In the genomic region with DNA sequence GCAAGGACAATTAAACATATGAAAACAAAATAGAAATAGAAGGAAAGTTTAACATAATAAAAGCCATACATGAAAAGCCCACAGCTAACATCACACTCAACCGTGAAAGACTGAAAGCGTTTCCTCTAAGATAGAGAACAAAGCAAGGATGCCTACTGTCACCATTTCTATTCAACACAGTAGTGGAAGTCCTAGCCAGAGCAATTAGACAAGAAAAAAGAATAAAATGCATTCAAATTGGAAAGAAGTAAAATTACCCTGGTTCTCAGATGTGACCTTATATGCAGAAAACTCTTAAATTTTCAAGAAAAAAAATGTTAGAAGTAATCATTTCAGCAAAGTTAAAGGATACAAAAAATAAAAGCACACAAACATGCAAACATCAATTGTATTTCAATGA, we compare ENCODE assay signal across 24 cellular contexts.
"Had no signal": no experiment of that assay in that cellular context is flagged by ENCODE, and none has a peak within 500 bp of the region (broad histone marks: within the 10 kb centered on the region; RNA-seq: fewer than 3 reads in every experiment).

No MANE protein-coding gene starts in this region.

- DNase-seq: Kasumi-1, MM.1S, NCI-H1092 treated with DMSO at 0.1 percent for 48 hours, NCI-H1436, NCI-H187, NCI-H2029, NCI-H2081 treated with DMSO at 0.1 percent for 48 hours, NCI-H2171, NCI-H226, NCI-H446, NCI-H510A, NCI-H524 treated with DMSO at 0.1 percent for 48 hours, NCI-H69, NCI-H774, Right ventricle myocardium superior, RPMI8226, SIG-M5, SW 1271 had no signal

- H3K27me3 ChIP-seq: SJSA1 had no signal

- H3K4me3 ChIP-seq: K562, SJSA1, SK-N-MC had no signal

- H3K4me1 ChIP-seq: SJSA1 had no signal

- ATAC-seq: K562 had no signal

- H3K27me3 Mint-ChIP-seq: IgD-negative memory B cell had no signal

- H3K4me2 ChIP-seq: KMS-11 had no signal

- H3K27ac ChIP-seq: KMS-11, SJSA1, SK-N-MC had no signal

- H3K9ac ChIP-seq: KMS-11 had no signal

- FAIRE-seq: K562, RCC 7860 had no signal
